In genomic region chr7:83796760-83797159, GRCh38 we compare ENCODE assay signal across 18 cellular contexts.
"Had no signal": no experiment of that assay in that cellular context is flagged by ENCODE, and none has a peak within 500 bp of the region (broad histone marks: within the 10 kb centered on the region; RNA-seq: fewer than 3 reads in every experiment).

No MANE protein-coding gene starts in this region.

- H3K27me3 Mint-ChIP-seq: activated naive CD4-positive, alpha-beta T cell treated with anti-CD3 and anti-CD28 coated beads, Interleukin-2, amount 50 U/mL, for 24 hours; activated T-helper 17 cell treated with anti-CD3 and anti-CD28 coated beads, Interleukin-2, amount 50 U/mL, for 72 hours; progenitor cell of endocrine pancreas had no signal

- H3K27ac Mint-ChIP-seq: activated CD8-positive, alpha-beta T cell treated with anti-CD3 and anti-CD28 coated beads, Interleukin-2, amount 10 ng/mL, durations not matched to agents 7 days and 5 days; activated naive CD4-positive, alpha-beta T cell treated with anti-CD3 and anti-CD28 coated beads, Interleukin-2, amount 50 U/mL, for 24 hours; activated T-helper 17 cell treated with anti-CD3 and anti-CD28 coated beads, Interleukin-2, amount 50 U/mL, for 72 hours; nephron; progenitor cell of endocrine pancreas; stimulated activated effector memory CD8-positive, alpha-beta T cell treated with anti-CD3 and anti-CD28 coated beads, Interleukin-12 subunit alpha, Interleukin-12 subunit beta, amount 100 ng/mL, for 72 hours had no signal

- H3K4me3 ChIP-seq: coronary artery, gastrocnemius medialis, tibial nerve had no signal

- H3K4me1 Mint-ChIP-seq: activated naive CD4-positive, alpha-beta T cell treated with anti-CD3 and anti-CD28 coated beads, Interleukin-2, amount 50 U/mL, for 24 hours; activated T-helper 17 cell treated with anti-CD3 and anti-CD28 coated beads, Interleukin-2, amount 50 U/mL, for 72 hours; stimulated activated effector memory CD8-positive, alpha-beta T cell treated with anti-CD3 and anti-CD28 coated beads, Interleukin-12 subunit alpha, Interleukin-12 subunit beta, amount 100 ng/mL, for 72 hours had no signal

- DNase-seq: activated CD4-positive, alpha-beta T cell treated with anti-CD3 and anti-CD28 coated beads for 4 hours; activated CD8-positive, alpha-beta T cell treated with anti-CD3 and anti-CD28 coated beads, Interleukin-2, amount 10 ng/mL, durations not matched to agents 7 days and 5 days; caudate nucleus; effector memory CD4-positive, alpha-beta T cell; gastrocnemius medialis; mesendoderm; occipital lobe; right cardiac atrium; small intestine; WERI-Rb-1 had no signal

- ATAC-seq: activated CD8-positive, alpha-beta T cell treated with anti-CD3 and anti-CD28 coated beads, Interleukin-2, amount 10 ng/mL, durations not matched to agents 7 days and 5 days; activated T-helper 17 cell treated with anti-CD3 and anti-CD28 coated beads, Interleukin-2, amount 50 U/mL, for 72 hours; gastrocnemius medialis; right cardiac atrium; stimulated activated effector memory CD8-positive, alpha-beta T cell treated with anti-CD3 and anti-CD28 coated beads, Interleukin-12 subunit alpha, Interleukin-12 subunit beta, amount 100 ng/mL, for 72 hours had no signal

- H3K4me1 ChIP-seq: gastrocnemius medialis, tibial nerve had no signal

- H3K27ac ChIP-seq: coronary artery, epithelial cell of prostate, gastrocnemius medialis, tibial nerve, WERI-Rb-1 had no signal

- H3K36me3 ChIP-seq: gastrocnemius medialis, tibial nerve, WERI-Rb-1 had no signal

- H3K36me3 Mint-ChIP-seq: activated naive CD4-positive, alpha-beta T cell treated with anti-CD3 and anti-CD28 coated beads, Interleukin-2, amount 50 U/mL, for 24 hours; stimulated activated effector memory CD8-positive, alpha-beta T cell treated with anti-CD3 and anti-CD28 coated beads, Interleukin-12 subunit alpha, Interleukin-12 subunit beta, amount 100 ng/mL, for 72 hours had no signal

- H3K4me3 Mint-ChIP-seq: activated CD8-positive, alpha-beta T cell treated with anti-CD3 and anti-CD28 coated beads, Interleukin-2, amount 10 ng/mL, durations not matched to agents 7 days and 5 days; activated naive CD4-positive, alpha-beta T cell treated with anti-CD3 and anti-CD28 coated beads, Interleukin-2, amount 50 U/mL, for 24 hours; activated T-helper 17 cell treated with anti-CD3 and anti-CD28 coated beads, Interleukin-2, amount 50 U/mL, for 72 hours; nephron; stimulated activated effector memory CD8-positive, alpha-beta T cell treated with anti-CD3 and anti-CD28 coated beads, Interleukin-12 subunit alpha, Interleukin-12 subunit beta, amount 100 ng/mL, for 72 hours had no signal

- H3K9me3 ChIP-seq: gastrocnemius medialis, tibial nerve had no signal

- H3K27me3 ChIP-seq: gastrocnemius medialis, tibial nerve had no signal
